Comparison of ENCODE assay signal across 8 cellular contexts in genomic region chr17:19363114-19363438, GRCh38. TPM values are rescaled to one million over a fixed set of nuclear protein-coding genes. Genes with fewer than 3 reads are reported as not detected.
DNase-seq lines count a peak whose midpoint lies in the region; ATAC-seq and TF ChIP-seq lines count a peak whose summit lies in the region.

No MANE protein-coding gene starts in this region.

- H3K36me3 Mint-ChIP-seq in naive thymus-derived CD8-positive, alpha-beta T cell = no peaks in the 10 kb centered on the region

- H3K27me3 ChIP-seq in Loucy (ENCODE audit: insufficient read depth, low read length, poor library complexity, severe bottlenecking) (no peaks in the 10 kb centered on the region), aorta (ENCODE audit: control insufficient read depth in 1 of 2, insufficient read depth in 2 of 2, low read length in 1 of 2) (no peaks in the 10 kb centered on the region)

- H3K36me3 ChIP-seq in Loucy (ENCODE audit: insufficient read depth, low read length) (no peaks in the 10 kb centered on the region), aorta (ENCODE audit: control insufficient read depth in 1 of 2, insufficient read depth in 2 of 2, low read length in 1 of 2) (no peaks in the 10 kb centered on the region)

- peak overlapping the region in 6 of 10 donors; percentile 15 to 92 (median 82) for H3K27ac Mint-ChIP-seq in naive thymus-derived CD8-positive, alpha-beta T cell

- no peak for ATAC-seq in naive thymus-derived CD8-positive, alpha-beta T cell
- ATAC-seq in HG03159 (IDR thresholded peaks at IDR 0.05; ENCODE audit: unreplicated experiment) (no peak), aorta (ENCODE audit: low FRiP score) (no peak), HG02885 (IDR thresholded peaks at IDR 0.05; ENCODE audit: poor library complexity, unreplicated experiment) (no peak), GM21515 (IDR thresholded peaks at IDR 0.05; ENCODE audit: unreplicated experiment) (no peak)

- peaks cover 0 to 2% (median 0%) of the 10 kb centered on the region in 9 donors for H3K9me3 Mint-ChIP-seq in naive thymus-derived CD8-positive, alpha-beta T cell

- POLR2A ChIA-PET in naive thymus-derived CD8-positive, alpha-beta T cell (lab: Charles Lee) = interaction anchor here (0.6 to 2.7 kb wide), 8 partner anchors 8 to 438 kb away, joined by 3 to 42 read pairs (median 6); partner anchors contain the start of genes ALDH3A2 and MAPK7

- H3K9ac ChIP-seq in Loucy (ENCODE audit: low read depth, low read length, poor library complexity, severe bottlenecking) = no peak overlapping the region

- H3K27me3 Mint-ChIP-seq in naive thymus-derived CD8-positive, alpha-beta T cell = peaks cover 10 to 45% (median 16%) of the 10 kb centered on the region in 5 donors

- H4K20me1 ChIP-seq in Loucy (ENCODE audit: insufficient read depth, low read length, poor library complexity, severe bottlenecking) = no peaks in the 10 kb centered on the region

- peak overlapping the region; percentile 92 for H2AFZ ChIP-seq in Loucy (ENCODE audit: low read length)

- H3K4me1 Mint-ChIP-seq in naive thymus-derived CD8-positive, alpha-beta T cell = peaks cover 3 to 17% (median 7%) of the 10 kb centered on the region in 4 donors

- H3K27ac ChIP-seq in cingulate gyrus (ENCODE audit: low read depth, low read length) = peak overlapping the region; percentile 83
- H3K27ac ChIP-seq in aorta (ENCODE audit: low read depth in 1 of 2, low read length in 2 of 2) = no peak overlapping the region

- H3K4me1 ChIP-seq in Loucy (ENCODE audit: insufficient read depth, low read length, poor library complexity, severe bottlenecking) = no peaks in the 10 kb centered on the region
- H3K4me1 ChIP-seq in aorta (ENCODE audit: control insufficient read depth in 1 of 2, insufficient read depth in 2 of 2, low read length in 2 of 2) = no peaks in the 10 kb centered on the region

- H3K79me2 ChIP-seq in Loucy (ENCODE audit: insufficient read depth, low read length) = no peaks in the 10 kb centered on the region

- no peaks in the 10 kb centered on the region for H3F3A ChIP-seq in Loucy (ENCODE audit: low read depth)

- H3K9me3 ChIP-seq in Loucy (ENCODE audit: insufficient read depth, low read depth, low read length) = no peaks in the 10 kb centered on the region
- H3K9me3 ChIP-seq in aorta (ENCODE audit: control insufficient read depth, low read length) = no peaks in the 10 kb centered on the region

- no peaks in the 10 kb centered on the region for H3K9me2 ChIP-seq in Loucy (replicated peaks; ENCODE audit: low read depth, low read length)

- TF ChIP-seq CTCF in AG10803 (conservative IDR thresholded peaks at IDR 0.05; ENCODE audit: low read length) (no peak), Loucy (conservative IDR thresholded peaks at IDR 0.05; ENCODE audit: low read length) (no peak; the same call in 1 of the 2 replicates)

- peak overlapping the region; percentile 72 for H3K4me2 ChIP-seq in Loucy (ENCODE audit: low read depth, low read length, poor library complexity, severe bottlenecking)

- H3K4me3 Mint-ChIP-seq in naive thymus-derived CD8-positive, alpha-beta T cell = peak overlapping the region; percentile 81 to 97 (median 92)

- H3K4me3 ChIP-seq in AG10803 (ENCODE audit: low read length) (peak overlapping the region; percentile 88), Loucy (ENCODE audit: low read length, poor library complexity, severe bottlenecking) (peak overlapping the region; percentile 74), aorta (ENCODE audit: low read length in 2 of 2) (no peak overlapping the region)

- WGBS in aorta, 2 donors = 24 to 30% methylated on average over 14 of the region's 14 CpGs

- intact Hi-C loops in aorta (cut with DNase I) = loop anchor here (2.0 to 10.0 kb wide), 6 partner anchors 84 to 404 kb away; partner anchors contain the start of gene ALDH3A2 (in 1 of the 2)

- DNase-seq in AG10803 (ENCODE audit: low read depth) (no peak), aorta (no peak)
- no peak for DNase-seq in naive thymus-derived CD8-positive, alpha-beta T cell

RNA-seq across cellular contexts. Expression of gene B9D1, which starts 0.6 kb away (rescaled TPM):
- total RNA-seq in naive thymus-derived CD8-positive, alpha-beta T cell = 1 to 10 TPM; 1.9 to 3.1 TPM
- 1 to 10 TPM in 1 of 3 donors, under 1 TPM in 2; 0.75 to 1.8 (median 0.91) TPM for polyA plus RNA-seq in naive thymus-derived CD8-positive, alpha-beta T cell
- 1 to 10 TPM; 7.3 to 8.9 TPM for total RNA-seq in aorta
- polyA plus RNA-seq in aorta = 10 to 100 TPM in 1 of 2 donors, 1 to 10 TPM in 1; 9.5 to 16.5 TPM

RNA-seq across cellular contexts. Expression of gene MAPK7, which starts 15.2 kb away (rescaled TPM):
- 10 to 100 TPM; 21.2 to 22.2 TPM for total RNA-seq in naive thymus-derived CD8-positive, alpha-beta T cell
- polyA plus RNA-seq in naive thymus-derived CD8-positive, alpha-beta T cell = 1 to 10 TPM; 2.9 to 7.7 (median 3.1) TPM
- total RNA-seq in aorta = 10 to 100 TPM; 33.5 to 34.1 TPM
- 10 to 100 TPM in 1 of 2 donors, 1 to 10 TPM in 1; 5.4 to 25.6 TPM for polyA plus RNA-seq in aorta

RNA-seq across cellular contexts. Expression of gene MFAP4, which starts 23.9 kb away (rescaled TPM):
- total RNA-seq in naive thymus-derived CD8-positive, alpha-beta T cell = not detected
- not detected for polyA plus RNA-seq in naive thymus-derived CD8-positive, alpha-beta T cell
- 100 to 1,000 TPM; 271 to 564 TPM for total RNA-seq in aorta
- 100 to 1,000 TPM; 324 to 793 TPM for polyA plus RNA-seq in aorta

RNA-seq across cellular contexts. Expression of gene RNF112, which starts 48.0 kb away (rescaled TPM):
- total RNA-seq in naive thymus-derived CD8-positive, alpha-beta T cell = 1 to 10 TPM; 1.3 to 2.2 TPM
- under 1 TPM in 1 of 3 donors, not detected in 2; 0.22 TPM for polyA plus RNA-seq in naive thymus-derived CD8-positive, alpha-beta T cell
- total RNA-seq in aorta = 1 to 10 TPM; 5.4 to 9.9 TPM
- polyA plus RNA-seq in aorta = 1 to 10 TPM; 5.1 to 7.5 TPM

Comparison
In these comparisons a context has a peak if more than half of its experiments do, and no peak if none do; other contexts are left out.
1. H3K4me3 ChIP-seq: peak in AG10803 (single experiment) and Loucy (single experiment); none in aorta (0 of 2).
2. RNA of gene MFAP4, which starts 23.9 kb away (total RNA-seq): 271 to 564 TPM in aorta; not detected in naive thymus-derived CD8-positive, alpha-beta T cell; every median in the first group is over 100 times any median in the second.